8 cellular contexts compared by ENCODE assay signal in the genomic region with DNA sequence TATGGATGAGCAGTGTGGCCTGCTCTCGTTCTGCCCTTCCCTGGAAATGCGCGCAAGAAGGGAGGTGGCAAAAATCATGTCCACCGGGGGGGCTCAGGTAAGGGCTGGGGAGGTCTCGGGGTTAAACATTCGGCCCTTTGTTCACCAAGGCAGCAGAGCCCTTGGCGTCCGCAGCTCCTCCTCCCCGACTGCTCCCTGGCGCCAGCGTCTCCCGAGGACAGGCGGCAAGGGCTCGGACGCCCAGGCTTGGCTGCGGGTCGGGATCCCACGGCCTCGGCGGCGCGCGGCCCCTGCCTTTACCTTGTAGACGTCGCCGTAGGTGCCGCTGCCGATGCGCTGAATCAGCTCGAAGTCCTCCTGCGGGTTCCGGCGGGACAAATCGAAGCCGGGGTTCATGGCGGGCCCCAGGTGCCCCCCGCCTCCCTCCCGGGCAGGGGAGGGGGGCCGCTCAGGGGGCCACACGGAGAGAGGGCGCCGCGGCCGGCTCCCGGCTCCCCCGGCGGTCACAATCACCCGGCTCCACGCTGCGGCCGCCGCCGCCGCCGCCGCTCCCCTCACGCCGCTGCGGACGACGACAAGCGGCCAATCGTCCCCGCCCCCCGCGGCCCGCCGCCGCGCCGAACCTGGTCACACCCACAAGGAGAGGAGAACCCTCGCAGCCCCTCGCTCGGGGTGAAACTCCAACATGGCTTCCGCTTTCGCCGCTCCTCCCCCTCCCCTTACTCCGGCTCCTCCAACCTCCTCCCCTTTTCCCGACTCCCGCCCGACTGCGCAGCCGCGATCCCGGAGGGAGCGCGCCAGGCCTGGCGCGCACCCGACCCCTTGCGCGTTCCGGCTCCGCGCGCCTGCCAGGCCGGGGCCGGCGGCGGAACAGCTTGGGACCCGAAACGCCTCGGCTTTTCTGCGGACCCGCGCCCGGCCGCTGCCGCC. TPM values are rescaled to one million over a fixed set of nuclear protein-coding genes. Genes with fewer than 3 reads are reported as not detected.
DNase-seq lines count a peak whose midpoint lies in the region; ATAC-seq, FAIRE-seq and TF ChIP-seq lines count a peak whose summit lies in the region.

MAP4K3 (minus strand) TSS at position 694 of the 930 bp plus-strand sequence; CDS start at position 396, 298 bp downstream.

- peak within 1 kb of the TSS; percentile 89 for H3K9ac ChIP-seq in astrocyte (ENCODE audit: low read length)
- H3K9ac ChIP-seq in rectal smooth muscle tissue (ENCODE audit: low read length), result peak within 1 kb of the TSS; percentile 82

- H3K4me3 Mint-ChIP-seq in T-helper 2 cell treated with Interferon-gamma antibody and Interleukin-4, amounts not matched to agents 5 μg/mL and 100 μg/mL, for 36 hours, result peak within 1 kb of the TSS; percentile 92
- H3K4me3 Mint-ChIP-seq in astrocyte (ENCODE audit: unreplicated experiment), result peak within 1 kb of the TSS; percentile 95

- H3K27me3 ChIP-seq in astrocyte (ENCODE audit: insufficient read depth, low read length), result no peaks in the 10 kb centered on the region
- no peaks in the 10 kb centered on the region for H3K27me3 ChIP-seq in rectal smooth muscle tissue (ENCODE audit: control insufficient read depth, insufficient read depth, low read length)
- no peaks in the 10 kb centered on the region for H3K27me3 ChIP-seq in vagina

- peaks cover 63% of the 10 kb centered on the region for H3K79me2 ChIP-seq in astrocyte (ENCODE audit: insufficient read depth, low read length)

- no peaks in the 10 kb centered on the region for H3K27me3 Mint-ChIP-seq in T-helper 2 cell treated with Interferon-gamma antibody and Interleukin-4, amounts not matched to agents 5 μg/mL and 100 μg/mL, for 36 hours (ENCODE audit: low read depth)
- H3K27me3 Mint-ChIP-seq in astrocyte (ENCODE audit: low read depth, unreplicated experiment), result no peaks in the 10 kb centered on the region

- H3K36me3 ChIP-seq in astrocyte (ENCODE audit: insufficient read depth, low read length) (no peaks in the 10 kb centered on the region), rectal smooth muscle tissue (ENCODE audit: control insufficient read depth, insufficient read depth, low read length) (no peaks in the 10 kb centered on the region), vagina (no peaks in the 10 kb centered on the region)

- ATAC-seq in GM18505 (IDR thresholded peaks at IDR 0.05; ENCODE audit: unreplicated experiment) (peak; percentile 71), HG02943 (IDR thresholded peaks at IDR 0.05; ENCODE audit: low read depth, unreplicated experiment) (peak; percentile 83)

- H3K9me3 Mint-ChIP-seq in T-helper 2 cell treated with Interferon-gamma antibody and Interleukin-4, amounts not matched to agents 5 μg/mL and 100 μg/mL, for 36 hours, result no peaks in the 10 kb centered on the region
- no peaks in the 10 kb centered on the region for H3K9me3 Mint-ChIP-seq in astrocyte (ENCODE audit: unreplicated experiment)

- H3K27ac Mint-ChIP-seq in T-helper 2 cell treated with Interferon-gamma antibody and Interleukin-4, amounts not matched to agents 5 μg/mL and 100 μg/mL, for 36 hours, result peak within 1 kb of the TSS; percentile 82
- peak within 1 kb of the TSS; percentile 96 for H3K27ac Mint-ChIP-seq in astrocyte (ENCODE audit: unreplicated experiment)

- H3K4me1 Mint-ChIP-seq in T-helper 2 cell treated with Interferon-gamma antibody and Interleukin-4, amounts not matched to agents 5 μg/mL and 100 μg/mL, for 36 hours (ENCODE audit: low read depth), result peaks cover 42% of the 10 kb centered on the region
- peaks cover 41% of the 10 kb centered on the region for H3K4me1 Mint-ChIP-seq in astrocyte (ENCODE audit: low read depth, unreplicated experiment)

- H3K4me2 ChIP-seq in astrocyte (ENCODE audit: low read length), result peak within 1 kb of the TSS; percentile 93

- TF ChIP-seq CTCF in astrocyte (IDR thresholded peaks at IDR 0.05; ENCODE audit: insufficient read depth, low read depth, low read length) (no peak), vagina (IDR thresholded peaks at IDR 0.05) (no peak)

- peaks cover 44% of the 10 kb centered on the region for H4K20me1 ChIP-seq in astrocyte (ENCODE audit: insufficient read depth, low read length)

- peak within 1 kb of the TSS; percentile 74 for H2AFZ ChIP-seq in astrocyte (ENCODE audit: low read depth, low read length)

- H3K4me3 ChIP-seq in astrocyte (ENCODE audit: insufficient read depth, low read depth, low read length), result peak within 1 kb of the TSS; percentile 90
- peak within 1 kb of the TSS; percentile 89 for H3K4me3 ChIP-seq in rectal smooth muscle tissue (ENCODE audit: low read length)
- peak within 1 kb of the TSS; percentile 88 to 89 for H3K4me3 ChIP-seq in vagina

- peaks cover 39% of the 10 kb centered on the region for H3K4me1 ChIP-seq in astrocyte (ENCODE audit: insufficient read depth, low read length)
- H3K4me1 ChIP-seq in rectal smooth muscle tissue (ENCODE audit: control insufficient read depth, insufficient read depth, low read length), result peaks cover 27% of the 10 kb centered on the region
- peaks cover 50% of the 10 kb centered on the region for H3K4me1 ChIP-seq in vagina

- TF ChIP-seq POLR2A in GM18505 (IDR thresholded peaks at IDR 0.05; ENCODE audit: borderline replicate concordance, extremely low read depth, insufficient read depth, insufficient read length) (peak; percentile 64), vagina (IDR thresholded peaks at IDR 0.05) (peak in 1 of 2 donors; percentile 77)

- no peak for FAIRE-seq in astrocyte (lab: Jason Lieb, UNC)

- H3K9me3 ChIP-seq in astrocyte (ENCODE audit: insufficient read depth, low read depth, low read length) (no peaks in the 10 kb centered on the region), vagina (no peaks in the 10 kb centered on the region)

- H3K36me3 Mint-ChIP-seq in T-helper 2 cell treated with Interferon-gamma antibody and Interleukin-4, amounts not matched to agents 5 μg/mL and 100 μg/mL, for 36 hours (ENCODE audit: low read depth), result peaks cover 3% of the 10 kb centered on the region
- H3K36me3 Mint-ChIP-seq in astrocyte (ENCODE audit: low read depth, unreplicated experiment), result no peaks in the 10 kb centered on the region

- H3K27ac ChIP-seq in astrocyte (ENCODE audit: low read depth, low read length) (peak within 1 kb of the TSS; percentile 81), rectal smooth muscle tissue (ENCODE audit: low read depth, low read length) (peak within 1 kb of the TSS; percentile 85), vagina (peak within 1 kb of the TSS; percentile 97)

- intact Hi-C loops in vagina (cut with DNase I), result loop anchor here (10.0 kb wide), 1 partner anchor 68 kb away; no protein-coding TSS in a partner anchor

- DNase-seq in NCI-H187 treated with DMSO at 0.1 percent for 48 hours (lab: John Stamatoyannopoulos, UW), result peak; percentile 91
- DNase-seq in T-helper 2 cell treated with Interferon-gamma antibody and Interleukin-4, amounts not matched to agents 5 μg/mL and 100 μg/mL, for 36 hours (ENCODE audit: low spot score), result peak; percentile 81
- DNase-seq in astrocyte (ENCODE audit: low read depth), result peak; percentile 88
- DNase-seq in hepatic stellate cell (ENCODE audit: low spot score), result peak; percentile 95
- peak in 1 of 2 donors; percentile 91 for DNase-seq in vagina (ENCODE audit: extremely low spot score in 2 of 2)

RNA-seq across cellular contexts. Expression of gene MAP4K3, which starts in this region (rescaled TPM):
- total RNA-seq in astrocyte (49.3 and 58.1 TPM in 2 replicates), vagina (38.5 TPM)
